18 cellular contexts compared by ENCODE assay signal in the genomic region with DNA sequence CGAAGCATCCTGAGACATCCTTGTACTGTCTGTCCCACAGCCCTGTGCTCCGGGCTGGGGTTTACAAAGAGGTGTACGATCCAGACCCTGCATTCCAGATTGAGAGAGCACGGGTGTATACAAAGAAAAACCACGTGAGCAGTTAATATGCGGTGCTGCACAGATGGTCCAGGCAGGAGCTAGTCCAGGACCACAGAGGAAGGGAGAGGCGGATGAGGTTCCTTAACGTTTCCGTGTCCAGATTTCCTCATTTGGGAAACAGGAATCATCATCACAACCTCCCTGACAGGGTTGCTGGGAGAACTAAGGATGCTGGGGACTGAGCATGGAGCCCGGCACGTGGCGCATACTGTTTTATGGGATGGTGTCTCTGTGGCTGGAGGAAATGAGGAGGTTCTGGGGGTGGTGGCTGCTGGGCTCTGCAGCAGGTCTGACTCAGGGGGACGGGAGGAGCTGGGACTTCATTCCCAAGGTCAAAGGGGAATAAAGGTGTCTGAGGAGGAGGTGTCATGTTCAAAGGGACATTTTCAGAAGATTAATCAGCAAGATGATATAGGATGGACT. TPM values are rescaled to one million over a fixed set of nuclear protein-coding genes. Genes with fewer than 3 reads are reported as not detected.
DNase-seq lines count a peak whose midpoint lies in the region; ATAC-seq and TF ChIP-seq lines count a peak whose summit lies in the region.
"Had no signal": no experiment of that assay in that cellular context is flagged by ENCODE, and none has a peak within 500 bp of the region (broad histone marks: within the 10 kb centered on the region; RNA-seq: fewer than 3 reads in every experiment).

No MANE protein-coding gene starts in this region.

- CTCF ChIA-PET in activated CD8-positive, alpha-beta T cell treated with anti-CD3 and anti-CD28 coated beads, Interleukin-2, amount 10 ng/mL, durations not matched to agents 7 days and 5 days (lab: Charles Lee) = interaction anchor here (1.0 to 9.7 kb wide), 23 partner anchors 8 to 263 kb away, joined by 3 to 172 read pairs (median 6); partner anchors contain the start of genes ARSG and SLC16A6
- CTCF ChIA-PET in activated CD8-positive, alpha-beta T cell treated with anti-CD3 and anti-CD28 coated beads for 36 hours (lab: Charles Lee) = interaction anchor here (0.8 to 9.3 kb wide), 14 partner anchors 8 to 183 kb away, joined by 3 to 122 read pairs (median 5); partner anchors contain the start of genes AMZ2 and SLC16A6

- POLR2A ChIA-PET in activated CD8-positive, alpha-beta T cell treated with anti-CD3 and anti-CD28 coated beads, Interleukin-2, amount 10 ng/mL, durations not matched to agents 7 days and 5 days (lab: Charles Lee) = no interaction called here
- POLR2A ChIA-PET in activated CD8-positive, alpha-beta T cell treated with anti-CD3 and anti-CD28 coated beads for 36 hours (lab: Charles Lee) = interaction anchor here (1.4 to 2.0 kb wide), 3 partner anchors 9 to 139 kb away, joined by 3 to 7 read pairs (median 7); no protein-coding TSS in a partner anchor

- H3K36me3 Mint-ChIP-seq in activated CD8-positive, alpha-beta T cell treated with anti-CD3 and anti-CD28 coated beads, Interleukin-2, amount 10 ng/mL, durations not matched to agents 7 days and 5 days (ENCODE audit: low read depth) = peaks cover 74% of the 10 kb centered on the region
- H3K36me3 Mint-ChIP-seq in activated CD8-positive, alpha-beta T cell treated with anti-CD3 and anti-CD28 coated beads for 36 hours (ENCODE audit: low read depth) = peaks cover 6% of the 10 kb centered on the region
- peaks cover 7% of the 10 kb centered on the region for H3K36me3 Mint-ChIP-seq in CD4-positive, CD25-positive, alpha-beta regulatory T cell
- H3K36me3 Mint-ChIP-seq in T-helper 17 cell (ENCODE audit: low read depth) (peaks cover 4% of the 10 kb centered on the region), neural crest cell (ENCODE audit: low read depth) (peaks cover 2% of the 10 kb centered on the region)

- no peaks in the 10 kb centered on the region for H3K27me3 ChIP-seq in CD4-positive, CD25-positive, alpha-beta regulatory T cell (ENCODE audit: control insufficient read depth, insufficient read depth, low read length)
- H3K27me3 ChIP-seq: SJSA1 had no signal

- H3K36me3 ChIP-seq in CD4-positive, CD25-positive, alpha-beta regulatory T cell (ENCODE audit: control insufficient read depth, insufficient read depth, low read length) = peaks cover 13% of the 10 kb centered on the region

- H3K4me1 Mint-ChIP-seq in activated CD8-positive, alpha-beta T cell treated with anti-CD3 and anti-CD28 coated beads, Interleukin-2, amount 10 ng/mL, durations not matched to agents 7 days and 5 days (ENCODE audit: low read depth) = peaks cover 11% of the 10 kb centered on the region
- peaks cover 8% of the 10 kb centered on the region for H3K4me1 Mint-ChIP-seq in activated CD8-positive, alpha-beta T cell treated with anti-CD3 and anti-CD28 coated beads for 36 hours (ENCODE audit: low read depth)
- H3K4me1 Mint-ChIP-seq in CD4-positive, CD25-positive, alpha-beta regulatory T cell = peaks cover 9 to 16% (median 12%) of the 10 kb centered on the region in 4 donors
- H3K4me1 Mint-ChIP-seq in T-helper 17 cell (peaks cover 10% of the 10 kb centered on the region), neural crest cell (peaks cover 3% of the 10 kb centered on the region)

- H3K4me3 ChIP-seq in CD4-positive, CD25-positive, alpha-beta regulatory T cell (ENCODE audit: low read depth, low read length) = no peak overlapping the region
- H3K4me3 ChIP-seq: GM12878, GM23248, SJSA1 had no signal

- H3K27ac Mint-ChIP-seq in activated CD8-positive, alpha-beta T cell treated with anti-CD3 and anti-CD28 coated beads, Interleukin-2, amount 10 ng/mL, durations not matched to agents 7 days and 5 days = peak overlapping the region; percentile 69
- no peak overlapping the region for H3K27ac Mint-ChIP-seq in activated CD8-positive, alpha-beta T cell treated with anti-CD3 and anti-CD28 coated beads for 36 hours
- peak overlapping the region; percentile 22 to 96 (median 26) for H3K27ac Mint-ChIP-seq in CD4-positive, CD25-positive, alpha-beta regulatory T cell
- no peak overlapping the region for H3K27ac Mint-ChIP-seq in T-helper 17 cell
- H3K27ac Mint-ChIP-seq in neural crest cell (ENCODE audit: unreplicated experiment) = peak overlapping the region; percentile 38

- TF ChIP-seq CTCF in activated CD8-positive, alpha-beta T cell treated with anti-CD3 and anti-CD28 coated beads for 36 hours (IDR thresholded peaks at IDR 0.05) = no peak
- no peak for TF ChIP-seq CTCF in neural crest cell (conservative IDR thresholded peaks at IDR 0.05)

- no peaks in the 10 kb centered on the region for H3K9me3 ChIP-seq in CD4-positive, CD25-positive, alpha-beta regulatory T cell (ENCODE audit: control insufficient read depth in 2 of 2, low read length in 2 of 2)
- no peaks in the 10 kb centered on the region for H3K9me3 ChIP-seq in T-helper 17 cell (ENCODE audit: control insufficient read depth, low read length, poor library complexity, severe bottlenecking)
- H3K9me3 ChIP-seq: SJSA1 had no signal

- no peak for DNase-seq in activated CD8-positive, alpha-beta T cell treated with anti-CD3 and anti-CD28 coated beads, Interleukin-2, amount 10 ng/mL, durations not matched to agents 7 days and 5 days
- no peak for DNase-seq in activated CD8-positive, alpha-beta T cell treated with anti-CD3 and anti-CD28 coated beads for 36 hours
- no peak for DNase-seq in CD4-positive, CD25-positive, alpha-beta regulatory T cell
- DNase-seq in T-helper 17 cell = no peak
- no peak for DNase-seq in neural crest cell (ENCODE audit: low read depth, low spot score)
- DNase-seq in LoVo (ENCODE audit: low spot score) = no peak
- DNase-seq in SW 1271 (lab: John Stamatoyannopoulos, UW) = no peak
- DNase-seq in activated T-cell treated with anti-CD3 and anti-CD28 coated beads, Interleukin-2, amount 50 U/mL, for 1 hour = no peak
- DNase-seq: GDM1, NCI-H1048, NCI-H2227 treated with DMSO at 0.1 percent for 48 hours, Right ventricle myocardium superior, RPMI8226 had no signal

- no peak overlapping the region for H3K4me3 Mint-ChIP-seq in activated CD8-positive, alpha-beta T cell treated with anti-CD3 and anti-CD28 coated beads, Interleukin-2, amount 10 ng/mL, durations not matched to agents 7 days and 5 days
- no peak overlapping the region for H3K4me3 Mint-ChIP-seq in activated CD8-positive, alpha-beta T cell treated with anti-CD3 and anti-CD28 coated beads for 36 hours
- no peak overlapping the region for H3K4me3 Mint-ChIP-seq in CD4-positive, CD25-positive, alpha-beta regulatory T cell
- H3K4me3 Mint-ChIP-seq in T-helper 17 cell (peak overlapping the region; percentile 21), neural crest cell (no peak overlapping the region)
- H3K4me3 Mint-ChIP-seq: IgD-negative memory B cell had no signal

- peaks cover 3% of the 10 kb centered on the region for H3K4me1 ChIP-seq in CD4-positive, CD25-positive, alpha-beta regulatory T cell (ENCODE audit: control insufficient read depth, insufficient read depth, low read length, poor library complexity, severe bottlenecking)

- H3K27ac ChIP-seq in CD4-positive, CD25-positive, alpha-beta regulatory T cell (ENCODE audit: insufficient read depth, low read length, poor library complexity, severe bottlenecking) = no peak overlapping the region
- H3K27ac ChIP-seq: GM23248, KMS-11, SJSA1 had no signal

- no peaks in the 10 kb centered on the region for H3K9me3 Mint-ChIP-seq in activated CD8-positive, alpha-beta T cell treated with anti-CD3 and anti-CD28 coated beads, Interleukin-2, amount 10 ng/mL, durations not matched to agents 7 days and 5 days (ENCODE audit: insufficient read depth)
- H3K9me3 Mint-ChIP-seq in activated CD8-positive, alpha-beta T cell treated with anti-CD3 and anti-CD28 coated beads for 36 hours = no peaks in the 10 kb centered on the region
- H3K9me3 Mint-ChIP-seq in CD4-positive, CD25-positive, alpha-beta regulatory T cell = no peaks in the 10 kb centered on the region
- no peaks in the 10 kb centered on the region for H3K9me3 Mint-ChIP-seq in neural crest cell
- H3K9me3 Mint-ChIP-seq: IgD-negative memory B cell had no signal

- intact Hi-C loops in activated CD8-positive, alpha-beta T cell treated with anti-CD3 and anti-CD28 coated beads for 36 hours (cut with micrococcal nuclease) = loop anchor here (10.0 kb wide), 2 partner anchors 136 to 256 kb away; partner anchors contain the start of genes ARSG and SLC16A6

- no peak for ATAC-seq in activated CD8-positive, alpha-beta T cell treated with anti-CD3 and anti-CD28 coated beads, Interleukin-2, amount 10 ng/mL, durations not matched to agents 7 days and 5 days
- no peak for ATAC-seq in activated CD8-positive, alpha-beta T cell treated with anti-CD3 and anti-CD28 coated beads for 36 hours
- no peak for ATAC-seq in CD4-positive, CD25-positive, alpha-beta regulatory T cell (ENCODE audit: low read depth in 2 of 2)
- no peak for ATAC-seq in T-helper 17 cell

- no peaks in the 10 kb centered on the region for H3K27me3 Mint-ChIP-seq in activated CD8-positive, alpha-beta T cell treated with anti-CD3 and anti-CD28 coated beads, Interleukin-2, amount 10 ng/mL, durations not matched to agents 7 days and 5 days (ENCODE audit: low read depth)
- no peaks in the 10 kb centered on the region for H3K27me3 Mint-ChIP-seq in activated CD8-positive, alpha-beta T cell treated with anti-CD3 and anti-CD28 coated beads for 36 hours
- H3K27me3 Mint-ChIP-seq in CD4-positive, CD25-positive, alpha-beta regulatory T cell = no peaks in the 10 kb centered on the region
- no peaks in the 10 kb centered on the region for H3K27me3 Mint-ChIP-seq in T-helper 17 cell
- no peaks in the 10 kb centered on the region for H3K27me3 Mint-ChIP-seq in neural crest cell (ENCODE audit: low read depth)
- H3K27me3 Mint-ChIP-seq: IgD-negative memory B cell had no signal

RNA-seq across cellular contexts. Expression of gene WIPI1, which starts 26.2 kb away (rescaled TPM):
- total RNA-seq in activated CD8-positive, alpha-beta T cell treated with anti-CD3 and anti-CD28 coated beads, Interleukin-2, amount 10 ng/mL, durations not matched to agents 7 days and 5 days = 10 to 100 TPM; 40.8 to 41.4 TPM
- 10 to 100 TPM; 11.3 to 13.1 TPM for total RNA-seq in activated CD8-positive, alpha-beta T cell treated with anti-CD3 and anti-CD28 coated beads for 36 hours
- total RNA-seq in CD4-positive, CD25-positive, alpha-beta regulatory T cell = 5.1 TPM
- polyA plus RNA-seq in CD4-positive, CD25-positive, alpha-beta regulatory T cell = 1 to 10 TPM; 2.5 to 5.9 (median 5.2) TPM
- total RNA-seq in T-helper 17 cell = 10 to 100 TPM in 1 of 2 donors, 1 to 10 TPM in 1; 8.9 to 10.2 TPM
- total RNA-seq in neural crest cell = 14.1 and 15.6 TPM in 2 replicates

Comparison
In these comparisons a context has a peak if more than half of its experiments do, and no peak if none do; other contexts are left out.
1. H3K27ac Mint-ChIP-seq: peak in activated CD8-positive, alpha-beta T cell treated with anti-CD3 and anti-CD28 coated beads, Interleukin-2, amount 10 ng/mL, durations not matched to agents 7 days and 5 days (single experiment), CD4-positive, CD25-positive, alpha-beta regulatory T cell (3 of 3) and neural crest cell (single experiment); none in activated CD8-positive, alpha-beta T cell treated with anti-CD3 and anti-CD28 coated beads for 36 hours (single experiment) and T-helper 17 cell (single experiment).